Comparison of ENCODE assay signal across 8 cellular contexts in the genomic region with DNA sequence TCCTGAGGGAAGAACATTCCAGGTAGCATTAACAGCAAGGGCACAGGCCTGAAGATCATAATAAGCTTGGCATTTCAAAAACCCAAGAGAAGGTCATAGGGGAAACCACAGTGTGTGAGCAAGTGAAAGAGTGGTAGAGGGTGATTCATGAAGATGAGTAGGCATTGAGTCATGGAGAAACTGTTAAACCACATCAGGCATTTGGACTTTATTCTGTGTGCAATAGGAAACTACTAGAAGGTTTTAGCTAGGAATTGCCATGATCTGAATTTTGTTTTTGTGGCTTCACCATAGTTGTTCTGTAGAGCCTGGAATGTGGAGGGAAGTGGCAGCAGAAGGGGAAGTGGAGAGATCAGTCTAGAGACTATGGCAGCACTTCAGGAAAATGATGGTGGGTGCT.
DNase-seq lines count a peak whose midpoint lies in the region; ATAC-seq, FAIRE-seq and TF ChIP-seq lines count a peak whose summit lies in the region.

No MANE protein-coding gene starts in this region.

- H3K4me1 Mint-ChIP-seq in activated naive CD4-positive, alpha-beta T cell treated with anti-CD3 and anti-CD28 coated beads, Interleukin-2, amount 10 ng/mL, durations not matched to agents 7 days and 5 days, result no peaks in the 10 kb centered on the region

- peaks cover 6 to 13% of the 10 kb centered on the region in 2 donors for H3K9me3 Mint-ChIP-seq in activated naive CD4-positive, alpha-beta T cell treated with anti-CD3 and anti-CD28 coated beads, Interleukin-2, amount 50 U/mL, for 72 hours
- H3K9me3 Mint-ChIP-seq in activated naive CD4-positive, alpha-beta T cell treated with anti-CD3 and anti-CD28 coated beads, Interleukin-2, amount 10 ng/mL, durations not matched to agents 7 days and 5 days, result no peaks in the 10 kb centered on the region

- ATAC-seq in activated naive CD4-positive, alpha-beta T cell treated with anti-CD3 and anti-CD28 coated beads, Interleukin-2, amount 50 U/mL, for 72 hours, result peak; percentile 97 to 100
- ATAC-seq in HG03159 (IDR thresholded peaks at IDR 0.05; ENCODE audit: unreplicated experiment), result no peak

- no peak overlapping the region for H3K4me3 Mint-ChIP-seq in activated naive CD4-positive, alpha-beta T cell treated with anti-CD3 and anti-CD28 coated beads, Interleukin-2, amount 10 ng/mL, durations not matched to agents 7 days and 5 days

- CTCF ChIA-PET in activated naive CD4-positive, alpha-beta T cell treated with anti-CD3 and anti-CD28 coated beads, Interleukin-2, amount 10 ng/mL, durations not matched to agents 7 days and 5 days (lab: Charles Lee), result no interaction called here

- H3K27ac Mint-ChIP-seq in activated naive CD4-positive, alpha-beta T cell treated with anti-CD3 and anti-CD28 coated beads, Interleukin-2, amount 50 U/mL, for 72 hours, result peak overlapping the region in 1 of 2 donors; percentile 67
- no peak overlapping the region for H3K27ac Mint-ChIP-seq in activated naive CD4-positive, alpha-beta T cell treated with anti-CD3 and anti-CD28 coated beads, Interleukin-2, amount 10 ng/mL, durations not matched to agents 7 days and 5 days

- H3K36me3 Mint-ChIP-seq in activated naive CD4-positive, alpha-beta T cell treated with anti-CD3 and anti-CD28 coated beads, Interleukin-2, amount 50 U/mL, for 72 hours, result peaks cover 0 to 8% of the 10 kb centered on the region in 2 donors
- no peaks in the 10 kb centered on the region for H3K36me3 Mint-ChIP-seq in activated naive CD4-positive, alpha-beta T cell treated with anti-CD3 and anti-CD28 coated beads, Interleukin-2, amount 10 ng/mL, durations not matched to agents 7 days and 5 days

- H3K4me3 ChIP-seq in astrocyte of the spinal cord (ENCODE audit: low read depth, low read length), result no peak overlapping the region

- no peaks in the 10 kb centered on the region for H3K27me3 Mint-ChIP-seq in activated naive CD4-positive, alpha-beta T cell treated with anti-CD3 and anti-CD28 coated beads, Interleukin-2, amount 10 ng/mL, durations not matched to agents 7 days and 5 days

- FAIRE-seq in frontal cortex (lab: Jason Lieb, UNC), result no peak

- peak in 1 of 2 donors; percentile 2 for DNase-seq in activated naive CD4-positive, alpha-beta T cell treated with anti-CD3 and anti-CD28 coated beads, Interleukin-2, amount 50 U/mL, for 72 hours (ENCODE audit: low spot score in 2 of 2)
- DNase-seq in activated naive CD4-positive, alpha-beta T cell treated with anti-CD3 and anti-CD28 coated beads, Interleukin-2, amount 10 ng/mL, durations not matched to agents 7 days and 5 days, result no peak
- DNase-seq in KG1 (lab: John Stamatoyannopoulos, UW), result peak; percentile 47
- peak; percentile 98 for DNase-seq in astrocyte of the spinal cord (ENCODE audit: low read depth, low spot score)
- peak; percentile 80 for DNase-seq in smooth muscle cell of the brain vasculature (ENCODE audit: low read depth, low spot score)
- DNase-seq in frontal cortex (ENCODE audit: low spot score in 2 of 2), result no peak
- DNase-seq in NCI-H524 treated with DMSO at 0.1 percent for 48 hours (lab: John Stamatoyannopoulos, UW), result no peak

- in situ Hi-C loops in astrocyte of the spinal cord (cut with HindIII; ENCODE audit: low sequenced_read_pairs), result no loop called here

- no peak for TF ChIP-seq CTCF in astrocyte of the spinal cord (IDR thresholded peaks at IDR 0.05; ENCODE audit: low read depth, low read length)

Comparison
In these comparisons a context has a peak if more than half of its experiments do, and no peak if none do; other contexts are left out.
1. DNase-seq: peak in KG1 (single experiment), astrocyte of the spinal cord (single experiment) and smooth muscle cell of the brain vasculature (single experiment); none in activated naive CD4-positive, alpha-beta T cell treated with anti-CD3 and anti-CD28 coated beads, Interleukin-2, amount 10 ng/mL, durations not matched to agents 7 days and 5 days (single experiment), frontal cortex (0 of 2) and NCI-H524 treated with DMSO at 0.1 percent for 48 hours (single experiment).